15 cellular contexts compared by ENCODE assay signal in the genomic region with DNA sequence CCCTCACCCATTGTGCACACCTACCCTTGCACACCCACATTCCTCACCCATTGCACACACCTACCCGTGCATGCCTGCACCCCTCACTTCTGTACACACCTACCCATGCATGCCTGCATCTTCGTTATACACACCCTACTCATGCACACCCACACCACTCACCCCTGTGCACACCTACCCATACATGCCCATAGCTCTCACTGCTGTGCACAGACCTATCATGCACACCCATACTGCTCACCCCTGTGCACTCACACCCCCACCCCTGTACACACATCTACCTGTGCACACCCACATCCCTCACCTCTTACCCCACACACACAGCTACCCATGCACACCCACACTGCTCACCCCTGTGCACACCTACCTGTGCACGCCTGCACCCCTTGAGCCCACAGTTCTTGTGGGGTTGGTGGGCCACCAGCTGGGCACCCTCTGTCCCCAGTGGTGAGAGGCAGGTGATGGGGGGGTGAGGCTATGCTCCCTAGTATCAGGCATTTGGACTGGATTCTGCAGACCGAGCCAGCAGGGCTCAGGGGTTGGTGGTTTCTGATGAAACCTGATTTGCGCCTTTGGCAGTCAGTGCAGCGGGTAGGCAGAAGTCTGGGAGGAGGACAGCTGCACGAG. TPM values are rescaled to one million over a fixed set of nuclear protein-coding genes. Genes with fewer than 3 reads are reported as not detected.
DNase-seq lines count a peak whose midpoint lies in the region; ATAC-seq and TF ChIP-seq lines count a peak whose summit lies in the region.
"Had no signal": no experiment of that assay in that cellular context is flagged by ENCODE, and none has a peak within 500 bp of the region (broad histone marks: within the 10 kb centered on the region; RNA-seq: fewer than 3 reads in every experiment).

No MANE protein-coding gene starts in this region.

- intact Hi-C loops in Right ventricle myocardium inferior (cut with DNase I) = no loop called here
- intact Hi-C loops in right cardiac atrium (cut with DNase I) = no loop called here

- H3K27ac Mint-ChIP-seq in brain = peak overlapping the region in 4 of 5 experiments; percentile 53 to 80 (median 68)
- no peak overlapping the region for H3K27ac Mint-ChIP-seq in nephron progenitor cell
- H3K27ac Mint-ChIP-seq: CD4-positive, alpha-beta memory T cell had no signal

- POLR2A ChIA-PET in HEK293 (lab: Yijun Ruan, JAX) = interaction anchor here (1.2 kb wide), 1 partner anchor 8 kb away, joined by 3 read pairs; no protein-coding TSS in a partner anchor

- no peaks in the 10 kb centered on the region for H3K9me3 ChIP-seq in right cardiac atrium (ENCODE audit: control insufficient read depth, low read length)
- no peaks in the 10 kb centered on the region for H3K9me3 ChIP-seq in HEK293 (ENCODE audit: control insufficient read depth, insufficient read depth, low read depth, low read length)
- H3K9me3 ChIP-seq: HAP-1 had no signal

- H3K4me1 Mint-ChIP-seq in brain (peaks cover 14% of the 10 kb centered on the region), nephron progenitor cell (peaks cover 10% of the 10 kb centered on the region)
- H3K4me1 Mint-ChIP-seq: CD4-positive, alpha-beta memory T cell had no signal

- H3K27ac ChIP-seq in right cardiac atrium (ENCODE audit: low read length) (no peak overlapping the region), HEK293 (ENCODE audit: extremely low read depth, low read depth, low read length) (no peak overlapping the region)

- H3K36me3 Mint-ChIP-seq in brain = peaks cover 7% of the 10 kb centered on the region
- H3K36me3 Mint-ChIP-seq in nephron progenitor cell (ENCODE audit: low read depth) = no peaks in the 10 kb centered on the region
- H3K36me3 Mint-ChIP-seq: CD4-positive, alpha-beta memory T cell had no signal

- H3K4me1 ChIP-seq in right cardiac atrium (ENCODE audit: control insufficient read depth, insufficient read depth, low read length) = no peaks in the 10 kb centered on the region
- peaks cover 7% of the 10 kb centered on the region; the same call in 1 of the 2 replicates for H3K4me1 ChIP-seq in HEK293 (ENCODE audit: control insufficient read depth, insufficient read depth, low read length)
- H3K4me1 ChIP-seq: HAP-1 had no signal

- TF ChIP-seq CTCF in HEK293 (tag by site-specific recombination; IDR thresholded peaks at IDR 0.05) (no peak), brain (conservative IDR thresholded peaks at IDR 0.05) (no peak), nephron progenitor cell (IDR thresholded peaks at IDR 0.05) (no peak)

- peak; percentile 22 for DNase-seq in Right ventricle myocardium inferior (ENCODE audit: missing footprints)
- no peak for DNase-seq in right cardiac atrium
- peak; percentile 0 for DNase-seq in nephron progenitor cell
- DNase-seq in DMS153 treated with DMSO at 0.1 percent for 48 hours (lab: John Stamatoyannopoulos, UW; ENCODE audit: unreplicated experiment) = no peak
- DNase-seq in NCI-H748 treated with DMSO at 0.1 percent for 48 hours (lab: John Stamatoyannopoulos, UW) = no peak
- no peak for DNase-seq in SW 1271 (lab: John Stamatoyannopoulos, UW)
- DNase-seq: GF-D8, MM.1S, PC-3 had no signal

- ATAC-seq in Right ventricle myocardium inferior (no peak), right cardiac atrium (no peak)
- ATAC-seq: PC-3 had no signal

- CTCF ChIA-PET in HEK293 (lab: Yijun Ruan, JAX) = interaction anchor here (1.0 kb wide), 1 partner anchor 15 kb away, joined by 3 read pairs; no protein-coding TSS in a partner anchor

- H3K4me3 ChIP-seq in right cardiac atrium (ENCODE audit: low read length) = no peak overlapping the region
- no peak overlapping the region for H3K4me3 ChIP-seq in HEK293 (ENCODE audit: low read depth, low read length)
- H3K4me3 ChIP-seq: HAP-1 had no signal

- 72% methylated on average over 7 of the region's 7 CpGs for WGBS in right cardiac atrium

- H3K27me3 ChIP-seq in right cardiac atrium (ENCODE audit: control insufficient read depth, insufficient read depth) = no peaks in the 10 kb centered on the region

- H3K9me3 Mint-ChIP-seq in brain = no peaks in the 10 kb centered on the region
- H3K9me3 Mint-ChIP-seq in nephron progenitor cell = no peaks in the 10 kb centered on the region

- H3K4me3 Mint-ChIP-seq in brain = no peak overlapping the region
- no peak overlapping the region for H3K4me3 Mint-ChIP-seq in nephron progenitor cell
- H3K4me3 Mint-ChIP-seq: CD4-positive, alpha-beta memory T cell had no signal

- H3K36me3 ChIP-seq in HEK293 (ENCODE audit: control insufficient read depth in 2 of 2, insufficient read depth in 1 of 2, low read length in 2 of 2) = peaks cover 0 to 68% of the 10 kb centered on the region in 2 experiments; a peak in 2 of 3 replicates

- H3K27me3 Mint-ChIP-seq in brain (no peaks in the 10 kb centered on the region), nephron progenitor cell (ENCODE audit: low read depth, poor library complexity) (peaks cover 6% of the 10 kb centered on the region)
- H3K27me3 Mint-ChIP-seq: CD4-positive, alpha-beta memory T cell had no signal

TF ChIP-seq in HEK293, 187 proteins besides CTCF, POLR2A, EP300 and RAD21 (continues in another document):
- TF ChIP-seq, protein P1, sequence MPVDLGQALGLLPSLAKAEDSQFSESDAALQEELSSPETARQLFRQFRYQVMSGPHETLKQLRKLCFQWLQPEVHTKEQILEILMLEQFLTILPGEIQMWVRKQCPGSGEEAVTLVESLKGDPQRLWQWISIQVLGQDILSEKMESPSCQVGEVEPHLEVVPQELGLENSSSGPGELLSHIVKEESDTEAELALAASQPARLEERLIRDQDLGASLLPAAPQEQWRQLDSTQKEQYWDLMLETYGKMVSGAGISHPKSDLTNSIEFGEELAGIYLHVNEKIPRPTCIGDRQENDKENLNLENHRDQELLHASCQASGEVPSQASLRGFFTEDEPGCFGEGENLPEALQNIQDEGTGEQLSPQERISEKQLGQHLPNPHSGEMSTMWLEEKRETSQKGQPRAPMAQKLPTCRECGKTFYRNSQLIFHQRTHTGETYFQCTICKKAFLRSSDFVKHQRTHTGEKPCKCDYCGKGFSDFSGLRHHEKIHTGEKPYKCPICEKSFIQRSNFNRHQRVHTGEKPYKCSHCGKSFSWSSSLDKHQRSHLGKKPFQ (tag by site-specific recombination; IDR thresholded peaks at IDR 0.05) = peak; percentile 79
- TF ChIP-seq ZNF548 (tag by site-specific recombination; IDR thresholded peaks at IDR 0.05) (no peak), ZNF10 (tag by site-specific recombination; IDR thresholded peaks at IDR 0.05) (no peak), EGR2 (tag by site-specific recombination; IDR thresholded peaks at IDR 0.05; ENCODE audit: low read depth) (peak; percentile 95), OSR2 (tag by site-specific recombination; IDR thresholded peaks at IDR 0.05) (no peak), ZNF426 (tag by site-specific recombination; IDR thresholded peaks at IDR 0.05) (no peak), ZNF214 (tag by site-specific recombination; IDR thresholded peaks at IDR 0.05; ENCODE audit: borderline replicate concordance) (no peak), KLF8 (tag by site-specific recombination; IDR thresholded peaks at IDR 0.05) (peak; percentile 22; the same call in 1 of the 2 replicates), ZNF549 (tag by site-specific recombination; IDR thresholded peaks at IDR 0.05) (no peak), ZNF223 (tag by site-specific recombination; IDR thresholded peaks at IDR 0.05) (no peak)
- TF ChIP-seq, protein P2, sequence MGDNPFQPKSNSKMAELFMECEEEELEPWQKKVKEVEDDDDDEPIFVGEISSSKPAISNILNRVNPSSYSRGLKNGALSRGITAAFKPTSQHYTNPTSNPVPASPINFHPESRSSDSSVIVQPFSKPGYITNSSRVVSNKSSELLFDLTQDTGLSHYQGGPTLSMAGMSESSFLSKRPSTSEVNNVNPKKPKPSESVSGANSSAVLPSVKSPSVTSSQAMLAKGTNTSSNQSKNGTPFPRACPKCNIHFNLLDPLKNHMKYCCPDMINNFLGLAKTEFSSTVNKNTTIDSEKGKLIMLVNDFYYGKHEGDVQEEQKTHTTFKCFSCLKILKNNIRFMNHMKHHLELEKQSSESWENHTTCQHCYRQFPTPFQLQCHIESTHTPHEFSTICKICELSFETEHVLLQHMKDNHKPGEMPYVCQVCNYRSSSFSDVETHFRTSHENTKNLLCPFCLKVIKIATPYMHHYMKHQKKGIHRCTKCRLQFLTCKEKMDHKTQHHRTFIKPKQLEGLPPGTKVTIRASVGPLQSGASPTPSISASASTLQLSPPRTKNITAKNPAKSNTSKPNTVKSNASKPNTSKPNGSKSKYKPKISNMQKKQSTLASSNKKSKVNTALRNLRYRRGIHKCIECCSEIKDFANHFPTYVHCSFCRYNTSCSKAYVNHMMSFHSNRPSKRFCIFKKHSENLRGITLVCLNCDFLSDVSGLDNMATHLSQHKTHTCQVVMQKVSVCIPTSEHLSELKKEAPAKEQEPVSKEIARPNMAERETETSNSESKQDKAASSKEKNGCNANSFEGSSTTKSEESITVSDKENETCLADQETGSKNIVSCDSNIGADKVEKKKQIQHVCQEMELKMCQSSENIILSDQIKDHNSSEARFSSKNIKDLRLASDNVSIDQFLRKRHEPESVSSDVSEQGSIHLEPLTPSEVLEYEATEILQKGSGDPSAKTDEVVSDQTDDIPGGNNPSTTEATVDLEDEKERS (tag by site-specific recombination; IDR thresholded peaks at IDR 0.05) = no peak

RNA-seq across cellular contexts. Expression of gene CEP170B, which starts 15.6 kb away (rescaled TPM):
- 10.5 TPM for total RNA-seq in Right ventricle myocardium inferior
- total RNA-seq in right cardiac atrium = 10 to 100 TPM; 10.4 to 19.1 (median 11.9) TPM
- polyA plus RNA-seq in right cardiac atrium = 8.4 TPM
- 35.2 TPM for polyA plus RNA-seq in brain (ENCODE audit: insufficient read depth, low read depth, low replicate concordance)

RNA-seq across cellular contexts. Expression of gene PLD4, which starts 44.0 kb away (rescaled TPM):
- not detected for total RNA-seq in Right ventricle myocardium inferior
- total RNA-seq in right cardiac atrium = under 1 TPM; 0.06 to 0.88 (median 0.20) TPM
- 0.05 TPM for polyA plus RNA-seq in right cardiac atrium
- 6.0 TPM for polyA plus RNA-seq in brain (ENCODE audit: insufficient read depth, low read depth, low replicate concordance)
- total RNA-seq: CD4-positive, alpha-beta memory T cell; LHCN-M2; SK-MEL-5 had no signal

Comparison
In these comparisons a context has a peak if more than half of its experiments do, and no peak if none do; other contexts are left out.
1. DNase-seq: peak in Right ventricle myocardium inferior (single experiment) and nephron progenitor cell (single experiment); none in right cardiac atrium (0 of 3), DMS153 treated with DMSO at 0.1 percent for 48 hours (single experiment), NCI-H748 treated with DMSO at 0.1 percent for 48 hours (single experiment) and SW 1271 (0 of 2).